ENCODE assay signal across 8 cellular contexts in genomic region chr18:64409511-64409910, GRCh38.
DNase-seq lines count a peak whose midpoint lies in the region; ATAC-seq and TF ChIP-seq lines count a peak whose summit lies in the region.

No MANE protein-coding gene starts in this region.

- H3K27me3 ChIP-seq in foreskin keratinocyte, result no peaks in the 10 kb centered on the region

- H3K27ac ChIP-seq in foreskin keratinocyte, result no peak overlapping the region
- no peak overlapping the region for H3K27ac ChIP-seq in coronary artery

- ATAC-seq in GM19351 (IDR thresholded peaks at IDR 0.05; ENCODE audit: unreplicated experiment), result peak; percentile 67
- ATAC-seq in foreskin keratinocyte, result no peak

- TF ChIP-seq CTCF in foreskin keratinocyte (conservative IDR thresholded peaks at IDR 0.05) (peak; percentile 51), coronary artery (IDR thresholded peaks at IDR 0.05) (no peak)

- DNase-seq in COR-L47 (lab: John Stamatoyannopoulos, UW) (peak; percentile 50), NCI-H69 (lab: John Stamatoyannopoulos, UW) (peak; percentile 80), foreskin keratinocyte (no peak), ureter (ENCODE audit: low spot score) (no peak), coronary artery (ENCODE audit: low spot score) (no peak)
- no peak for DNase-seq in activated CD8-positive, alpha-beta memory T cell treated with anti-CD3 and anti-CD28 coated beads, Interleukin-2, amount 50 U/mL, for 48 hours
- no peak for DNase-seq in activated CD4-positive, alpha-beta T cell treated with anti-CD3 and anti-CD28 coated beads, Interleukin-2, amount 50 U/mL, for 48 hours

- H3K4me1 ChIP-seq in foreskin keratinocyte, result no peaks in the 10 kb centered on the region

- H3K4me3 ChIP-seq in coronary artery, result no peak overlapping the region

Comparison
In these comparisons a context has a peak if more than half of its experiments do, and no peak if none do; other contexts are left out.
1. DNase-seq: peak in COR-L47 (single experiment) and NCI-H69 (single experiment); none in foreskin keratinocyte (0 of 2), activated CD8-positive, alpha-beta memory T cell treated with anti-CD3 and anti-CD28 coated beads, Interleukin-2, amount 50 U/mL, for 48 hours (single experiment), ureter (single experiment), activated CD4-positive, alpha-beta T cell treated with anti-CD3 and anti-CD28 coated beads, Interleukin-2, amount 50 U/mL, for 48 hours (0 of 2) and coronary artery (single experiment).